Comparison of ENCODE assay signal across 1 cellular context in the genomic region with DNA sequence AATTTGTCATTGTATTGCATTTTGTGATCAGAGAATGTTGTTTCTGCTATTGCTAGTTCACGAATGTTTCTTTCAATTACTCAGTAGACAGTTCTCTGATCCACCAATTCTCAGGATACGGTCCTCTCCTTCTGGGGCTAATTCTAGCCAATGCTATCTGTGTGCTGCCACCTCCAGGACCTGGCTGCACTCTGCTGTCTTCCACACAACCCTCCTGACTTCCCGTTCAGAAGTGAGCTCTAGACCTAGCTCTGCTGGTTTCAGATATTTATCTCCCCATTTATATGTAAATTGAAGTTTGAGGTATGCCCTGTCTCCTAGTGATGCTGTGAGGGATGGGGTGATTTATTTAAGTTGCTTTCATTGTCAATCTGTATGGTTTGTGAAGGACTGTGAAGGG.
TF ChIP-seq lines count a peak whose summit lies in the region.

No MANE protein-coding gene starts in this region.

TF ChIP-seq in HepG2, 621 proteins besides CTCF, POLR2A, EP300 and RAD21:
- peak; percentile 62 for TF ChIP-seq STAG1 (CRISPR knock-in tag; IDR thresholded peaks at IDR 0.05)
- TF ChIP-seq, protein P1, sequence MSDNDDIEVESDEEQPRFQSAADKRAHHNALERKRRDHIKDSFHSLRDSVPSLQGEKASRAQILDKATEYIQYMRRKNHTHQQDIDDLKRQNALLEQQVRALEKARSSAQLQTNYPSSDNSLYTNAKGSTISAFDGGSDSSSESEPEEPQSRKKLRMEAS (IDR thresholded peaks at IDR 0.05), result no peak
- TF ChIP-seq ELF3 (CRISPR knock-in tag; IDR thresholded peaks at IDR 0.05), result 0 out of 2 replicates have a peak, but pooled peaks have one; percentile 17
- TF ChIP-seq ZBTB7B (CRISPR knock-in tag; IDR thresholded peaks at IDR 0.05), result no peak
- peak; percentile 60 for TF ChIP-seq SMC3 (IDR thresholded peaks at IDR 0.05; ENCODE audit: low read length)
- TF ChIP-seq CERS6 (CRISPR knock-in tag; IDR thresholded peaks at IDR 0.05), result no peak
TF ChIP-seq in HepG2: peak in this region for 3.
